In genomic region chr12:132967736-132968135, GRCh38 we compare ENCODE assay signal across 2 cellular contexts.
TF ChIP-seq lines count a peak whose summit lies in the region.

No MANE protein-coding gene starts in this region.

TF ChIP-seq in liver, 16 proteins besides CTCF, POLR2A, EP300 and RAD21 (continued from another document):
- TF ChIP-seq MAX (IDR thresholded peaks at IDR 0.05) (no peak), HNF4A (conservative IDR thresholded peaks at IDR 0.05) (no peak), FOXA1 (IDR thresholded peaks at IDR 0.05) (no peak)

TF ChIP-seq in HepG2, 621 proteins besides CTCF, POLR2A, EP300 and RAD21 (continued from another document):
- TF ChIP-seq ZNF768 (CRISPR knock-in tag; IDR thresholded peaks at IDR 0.05) = no peak
- no peak for TF ChIP-seq ZNF598 (CRISPR knock-in tag; IDR thresholded peaks at IDR 0.05; ENCODE audit: borderline replicate concordance)
- TF ChIP-seq ZNF160 (CRISPR knock-in tag; IDR thresholded peaks at IDR 0.05) = no peak
- no peak for TF ChIP-seq NFIB (CRISPR knock-in tag; IDR thresholded peaks at IDR 0.05; ENCODE audit: borderline replicate concordance)
TF ChIP-seq in HepG2: peak in this region for 0.
